Comparison of ENCODE assay signal across 30 cellular contexts in the genomic region with DNA sequence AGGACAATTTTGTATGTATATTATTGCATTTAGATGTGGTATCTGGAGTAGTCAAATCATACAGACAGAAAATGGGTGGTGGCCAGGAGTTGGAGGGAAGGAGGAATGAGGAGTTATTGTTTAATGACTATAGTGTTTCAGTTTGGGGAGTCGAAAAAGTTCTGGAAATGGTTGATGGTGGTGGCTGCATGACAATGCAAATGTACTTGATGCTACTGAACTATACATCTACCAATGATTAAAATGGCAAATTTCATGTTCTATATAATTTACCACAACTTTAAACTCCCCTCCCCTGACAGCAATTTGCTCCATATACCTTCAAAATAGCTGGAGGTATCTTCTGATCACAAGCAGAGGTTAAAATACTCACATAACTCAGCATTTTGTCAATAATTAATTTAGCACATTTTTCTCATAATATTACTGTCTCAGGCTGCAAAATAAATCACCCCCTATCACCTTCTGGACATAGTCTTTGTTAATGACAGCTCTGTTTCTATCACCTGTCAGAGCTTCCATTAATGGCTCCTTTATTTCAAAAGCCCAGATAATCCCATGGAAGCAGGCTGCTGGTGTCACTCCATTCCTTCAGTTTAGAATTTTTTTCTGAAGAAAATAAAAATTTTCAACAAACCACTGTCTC. TPM values are rescaled to one million over a fixed set of nuclear protein-coding genes. Genes with fewer than 3 reads are reported as not detected.
"Had no signal": no experiment of that assay in that cellular context is flagged by ENCODE, and none has a peak within 500 bp of the region (broad histone marks: within the 10 kb centered on the region; RNA-seq: fewer than 3 reads in every experiment).

No MANE protein-coding gene starts in this region.

- H3K27me3 Mint-ChIP-seq: natural killer cell treated with Interleukin-12 subunit alpha and Interleukin-12 subunit beta and Interleukin-15 and Interleukin-18, amount 100 ng/mL, for 72 hours; progenitor cell of endocrine pancreas; stimulated activated memory B cell treated with anti-CD40 and anti-IgM and Interleukin-4, amounts not matched to agents 10 μg/mL and 1 μg/mL and 100 μg/mL, for 72 hours; type B pancreatic cell had no signal

- DNase-seq: islet precursor cell; lower lobe of right lung; mammary epithelial cell; naive thymus-derived CD4-positive, alpha-beta T cell; ovary; right lobe of liver; stimulated activated CD4-positive, alpha-beta T cell treated with anti-CD3 and anti-CD28 coated beads, Interleukin-1b, Interleukin-23, amount 100 ng/mL, for 48 hours; stimulated activated CD4-positive, alpha-beta T cell treated with anti-CD3 and anti-CD28 coated beads, Interleukin-2, amount 100 ng/mL, for 48 hours; stimulated activated CD4-positive, alpha-beta T cell treated with anti-CD3 and anti-CD28 coated beads, Interleukin-4, amount 100 ng/mL, for 4 hours; stimulated activated CD8-positive, alpha-beta memory T cell treated with anti-CD3 and anti-CD28 coated beads, Interleukin-4, amount 100 ng/mL, for 48 hours; stimulated activated naive CD4-positive, alpha-beta T cell treated with Interleukin-2 at 50 U/mL for 16 hours; stimulated activated naive CD8-positive, alpha-beta T cell treated with anti-CD3 and anti-CD28 coated beads, Interleukin-15, amount 100 ng/mL, for 72 hours; substantia nigra; uterus had no signal

- H3K27ac Mint-ChIP-seq: naive thymus-derived CD4-positive, alpha-beta T cell; natural killer cell treated with Interleukin-12 subunit alpha and Interleukin-12 subunit beta and Interleukin-15 and Interleukin-18, amount 100 ng/mL, for 72 hours; progenitor cell of endocrine pancreas; stimulated activated memory B cell treated with anti-CD40 and anti-IgM and Interleukin-4, amounts not matched to agents 10 μg/mL and 1 μg/mL and 100 μg/mL, for 72 hours; stimulated activated naive CD8-positive, alpha-beta T cell treated with anti-CD3 and anti-CD28 coated beads, Interleukin-15, amount 100 ng/mL, for 72 hours; type B pancreatic cell had no signal

- H3K9me3 ChIP-seq: lower lobe of right lung, ovary, right atrium auricular region, right lobe of liver, tibial nerve, uterus had no signal

- H3K27ac ChIP-seq: lower lobe of right lung, ovary, right atrium auricular region, right lobe of liver, tibial nerve, uterus had no signal

- H3K27me3 ChIP-seq: ovary, right atrium auricular region, right lobe of liver, tibial nerve, uterus had no signal

- H3K36me3 Mint-ChIP-seq: naive thymus-derived CD4-positive, alpha-beta T cell; natural killer cell treated with Interleukin-12 subunit alpha and Interleukin-12 subunit beta and Interleukin-15 and Interleukin-18, amount 100 ng/mL, for 72 hours; stimulated activated memory B cell treated with anti-CD40 and anti-IgM and Interleukin-4, amounts not matched to agents 10 μg/mL and 1 μg/mL and 100 μg/mL, for 72 hours; type B pancreatic cell had no signal

- H3K4me2 ChIP-seq: smooth muscle cell had no signal

- H3K4me3 ChIP-seq: lower lobe of right lung, ovary, right atrium auricular region, right lobe of liver, smooth muscle cell, tibial nerve, uterus had no signal

- H3K9me3 Mint-ChIP-seq: type B pancreatic cell had no signal

- H3K4me1 ChIP-seq: lower lobe of right lung, right atrium auricular region, right lobe of liver, tibial nerve, uterus had no signal

- ATAC-seq: left lobe of liver; lower lobe of right lung; naive thymus-derived CD4-positive, alpha-beta T cell; natural killer cell treated with Interleukin-12 subunit alpha and Interleukin-12 subunit beta and Interleukin-15 and Interleukin-18, amount 100 ng/mL, for 72 hours; right lobe of liver; stimulated activated memory B cell treated with anti-CD40 and anti-IgM and Interleukin-4, amounts not matched to agents 10 μg/mL and 1 μg/mL and 100 μg/mL, for 72 hours; stimulated activated naive CD8-positive, alpha-beta T cell treated with anti-CD3 and anti-CD28 coated beads, Interleukin-15, amount 100 ng/mL, for 72 hours had no signal

- H3K4me3 Mint-ChIP-seq: naive thymus-derived CD4-positive, alpha-beta T cell; natural killer cell treated with Interleukin-12 subunit alpha and Interleukin-12 subunit beta and Interleukin-15 and Interleukin-18, amount 100 ng/mL, for 72 hours; stimulated activated memory B cell treated with anti-CD40 and anti-IgM and Interleukin-4, amounts not matched to agents 10 μg/mL and 1 μg/mL and 100 μg/mL, for 72 hours; stimulated activated naive CD8-positive, alpha-beta T cell treated with anti-CD3 and anti-CD28 coated beads, Interleukin-15, amount 100 ng/mL, for 72 hours; type B pancreatic cell had no signal

- H3K4me1 Mint-ChIP-seq: stimulated activated memory B cell treated with anti-CD40 and anti-IgM and Interleukin-4, amounts not matched to agents 10 μg/mL and 1 μg/mL and 100 μg/mL, for 72 hours; stimulated activated naive CD8-positive, alpha-beta T cell treated with anti-CD3 and anti-CD28 coated beads, Interleukin-15, amount 100 ng/mL, for 72 hours had no signal

- H3K36me3 ChIP-seq: lower lobe of right lung, ovary, right atrium auricular region, right lobe of liver, tibial nerve, uterus had no signal

RNA-seq across cellular contexts. Expression of gene RHAG, which starts 25.7 kb away (rescaled TPM):
- total RNA-seq: kidney epithelial cell; lower lobe of right lung; mammary epithelial cell; mononuclear cell; myocyte; naive thymus-derived CD4-positive, alpha-beta T cell; natural killer cell treated with Interleukin-12 subunit alpha and Interleukin-12 subunit beta and Interleukin-15 and Interleukin-18, amount 100 ng/mL, for 72 hours; omental fat pad; progenitor cell of endocrine pancreas; pulmonary artery endothelial cell; renal cortical epithelial cell; smooth muscle cell; ureter had no signal

RNA-seq across cellular contexts. Expression of gene CRISP2, which starts 51.0 kb away (rescaled TPM):
- total RNA-seq: kidney epithelial cell; left lobe of liver; mammary epithelial cell; mononuclear cell; myocyte; naive thymus-derived CD4-positive, alpha-beta T cell; natural killer cell treated with Interleukin-12 subunit alpha and Interleukin-12 subunit beta and Interleukin-15 and Interleukin-18, amount 100 ng/mL, for 72 hours; omental fat pad; progenitor cell of endocrine pancreas; pulmonary artery endothelial cell; right atrium auricular region; right lobe of liver; skeletal muscle tissue; smooth muscle cell; tibial nerve; uterus had no signal
